In genomic region chr16:23357761-23358290, GRCh38 we compare ENCODE assay signal across 32 cellular contexts. TPM values are rescaled to one million over a fixed set of nuclear protein-coding genes. Genes with fewer than 3 reads are reported as not detected.
A peak's percentile ranks its signal among the peaks of the same experiment; 100 is the strongest.
DNase-seq lines count a peak whose midpoint lies in the region; ATAC-seq, FAIRE-seq and TF ChIP-seq lines count a peak whose summit lies in the region.
"Had no signal": no experiment of that assay in that cellular context is flagged by ENCODE, and none has a peak within 500 bp of the region (broad histone marks: within the 10 kb centered on the region; RNA-seq: fewer than 3 reads in every experiment).

No MANE protein-coding gene starts in this region.

- H3K4me3 ChIP-seq in HepG2 (replicated peaks in 1 of 3; ENCODE audit: insufficient read depth in 1 of 3, low read depth in 2 of 3, low read length in 3 of 3): no peak overlapping the region
- H3K4me3 ChIP-seq in right lobe of liver: no peak overlapping the region
- H3K4me3 ChIP-seq in testis: no peak overlapping the region
- H3K4me3 ChIP-seq: BLaER1, ovary, thoracic aorta, uterus had no signal

- POLR2A ChIA-PET in HepG2 (lab: Yijun Ruan, JAX): no interaction called here

- in situ Hi-C loops in HepG2 (cut with HindIII; ENCODE audit: extremely low pct_ligation_motif_present, low pct_unique_long_range_greater_than_20kb): no loop called here

- no peak overlapping the region for H3K9ac ChIP-seq in HepG2 (ENCODE audit: insufficient read depth, low read depth, low read length)
- H3K9ac ChIP-seq: BLaER1, SK-N-SH had no signal

- H3K4me1 ChIP-seq in HepG2 (ENCODE audit: insufficient read depth, low read length): no peaks in the 10 kb centered on the region
- no peaks in the 10 kb centered on the region for H3K4me1 ChIP-seq in right lobe of liver
- H3K4me1 ChIP-seq in testis: no peaks in the 10 kb centered on the region
- H3K4me1 ChIP-seq: BLaER1 had no signal

- TF ChIP-seq EP300 in HepG2 (IDR thresholded peaks at IDR 0.05; ENCODE audit: low read depth in 2 of 2, low read length in 2 of 2) (no peak), HepG2 (CRISPR knock-in tag; IDR thresholded peaks at IDR 0.05; ENCODE audit: borderline replicate concordance) (no peak)

- H4K20me1 ChIP-seq in HepG2 (ENCODE audit: insufficient read depth, low read length): no peaks in the 10 kb centered on the region
- H4K20me1 ChIP-seq: BLaER1 had no signal

- intact Hi-C loops in HepG2 (cut with micrococcal nuclease; ENCODE audit: unreplicated experiment): no loop called here
- intact Hi-C loops in right lobe of liver (cut with DNase I): no loop called here
- intact Hi-C loops in left colon (cut with DNase I, micrococcal nuclease): no loop called here
- intact Hi-C loops in testis (cut with DNase I; ENCODE audit: low total_unique reads): no loop called here

- H3K27me3 ChIP-seq in HepG2 (ENCODE audit: control insufficient read depth in 1 of 2, insufficient read depth in 2 of 2, low read length in 2 of 2): peaks cover 2 to 45% of the 10 kb centered on the region in 2 experiments; a peak in 4 of 5 replicates
- no peaks in the 10 kb centered on the region for H3K27me3 ChIP-seq in right lobe of liver
- no peaks in the 10 kb centered on the region for H3K27me3 ChIP-seq in testis
- H3K27me3 ChIP-seq: BLaER1, ovary, uterus had no signal

- H3K36me3 ChIP-seq in HepG2 (replicated peaks in 1 of 2; ENCODE audit: control insufficient read depth in 1 of 2, insufficient read depth in 2 of 2, low read length in 2 of 2) (no peaks in the 10 kb centered on the region), right lobe of liver (no peaks in the 10 kb centered on the region), testis (ENCODE audit: low read depth, missing control alignments) (no peaks in the 10 kb centered on the region)
- H3K36me3 ChIP-seq: BLaER1, ovary, thoracic aorta, uterus had no signal

- WGBS in HepG2 (ENCODE audit: low lambda C conversion rate): 4% methylated on average over 5 of the region's 8 CpGs
- WGBS in right lobe of liver (ENCODE audit: insufficient coverage, low coverage, low lambda C conversion rate, missing lambda C conversion rate): no CpG with 5 or more reads among the region's 8 CpGs
- WGBS in testis, 2 donors: 80 to 90% methylated on average over 8 of the region's 8 CpGs

- ATAC-seq in HepG2: 0 out of 3 replicates have a peak, but pooled peaks have one; percentile 8
- no peak for ATAC-seq in right lobe of liver
- peak; percentile 42 for ATAC-seq in left colon
- ATAC-seq in HG02938 (IDR thresholded peaks at IDR 0.05; ENCODE audit: unreplicated experiment): no peak
- ATAC-seq: activated CD8-positive, alpha-beta memory T cell treated with anti-CD3 and anti-CD28 coated beads, Interleukin-2, amount 10 ng/mL, durations not matched to agents 7 days and 5 days; activated naive CD8-positive, alpha-beta T cell treated with anti-CD3 and anti-CD28 coated beads, Interleukin-2, amount 50 U/mL, for 24 hours; activated T-cell treated with anti-CD3 and anti-CD28 coated beads, Interleukin-2, amount 50 U/mL, for 4 hours; left lobe of liver; PC-3; T-helper 17 cell had no signal

- H3K9me3 ChIP-seq in HepG2 (ENCODE audit: low read length) (no peaks in the 10 kb centered on the region), right lobe of liver (no peaks in the 10 kb centered on the region), testis (no peaks in the 10 kb centered on the region)
- H3K9me3 ChIP-seq: BLaER1, ovary, SK-N-SH, thoracic aorta, uterus had no signal

- no peak overlapping the region for H3K27ac ChIP-seq in HepG2 (ENCODE audit: extremely low read length, insufficient read depth, low read length)
- H3K27ac ChIP-seq in right lobe of liver: no peak overlapping the region
- H3K27ac ChIP-seq in testis: no peak overlapping the region
- H3K27ac ChIP-seq: BLaER1, ovary, thoracic aorta, uterus had no signal

- no peak for TF ChIP-seq POLR2A in HepG2 (IDR thresholded peaks at IDR 0.05; ENCODE audit: insufficient read depth in 1 of 2, low read depth in 2 of 2, low read length in 2 of 2)
- TF ChIP-seq POLR2A in right lobe of liver (IDR thresholded peaks at IDR 0.05): no peak
- no peak for TF ChIP-seq POLR2A in testis (IDR thresholded peaks at IDR 0.05)

- no peak for DNase-seq in HepG2 (ENCODE audit: low spot score)
- DNase-seq in right lobe of liver: no peak
- DNase-seq in NCI-H446 treated with DMSO at 0.1 percent for 48 hours (lab: John Stamatoyannopoulos, UW): peak; percentile 17
- peak; percentile 27 to 44 for DNase-seq in left colon
- no peak for DNase-seq in NCI-H1092 treated with DMSO at 0.1 percent for 48 hours (lab: John Stamatoyannopoulos, UW)
- DNase-seq in testis: no peak
- DNase-seq: ACHN; activated CD8-positive, alpha-beta memory T cell treated with anti-CD3 and anti-CD28 coated beads, Interleukin-2, amount 10 ng/mL, durations not matched to agents 7 days and 5 days; activated naive CD4-positive, alpha-beta T cell; activated naive CD8-positive, alpha-beta T cell treated with anti-CD3 and anti-CD28 coated beads, Interleukin-2, amount 50 U/mL, for 24 hours; activated T-cell treated with anti-CD3 and anti-CD28 coated beads, Interleukin-2, amount 50 U/mL, for 4 hours; DMS79 treated with DMSO at 0.1 percent for 48 hours; erythroblast; GDM1; glutamatergic neuron; NCI-H146; NCI-H2227 treated with DMSO at 0.1 percent for 48 hours; NK-92 treated with Interleukin-12 subunit alpha and Interleukin-12 subunit beta, amount 100 ng/mL, for 24 hours; ovary; PC-3; SK-N-SH; small intestine; stimulated activated naive CD4-positive, alpha-beta T cell treated with Interleukin-2 at 50 U/mL for 16 hours; T-helper 17 cell; uterus had no signal

- no peak overlapping the region for H2AFZ ChIP-seq in HepG2 (ENCODE audit: low read length)

- no peak overlapping the region for H3K4me2 ChIP-seq in HepG2 (ENCODE audit: low read depth, low read length)
- H3K4me2 ChIP-seq: BLaER1, SK-N-SH had no signal

- CTCF ChIA-PET in HepG2 (lab: Yijun Ruan, JAX; ENCODE audit: low intra/inter-chr PET ratio, low total read pairs): no interaction called here

- no peak for FAIRE-seq in HepG2 (lab: Jason Lieb, UNC)
- FAIRE-seq: small intestine had no signal

- TF ChIP-seq RAD21 in HepG2 (CRISPR knock-in tag; IDR thresholded peaks at IDR 0.05): no peak

- BruUV-seq in HepG2 (replicated peaks; lab: Mats Ljungman, UMichigan): no TSS peak

- H3K79me2 ChIP-seq in HepG2 (ENCODE audit: insufficient read depth, low read length): no peaks in the 10 kb centered on the region

- TF ChIP-seq CTCF in HepG2 (CRISPR knock-in tag; IDR thresholded peaks at IDR 0.05): no peak
- TF ChIP-seq CTCF in right lobe of liver (IDR thresholded peaks at IDR 0.05): no peak
- TF ChIP-seq CTCF in testis (IDR thresholded peaks at IDR 0.05): no peak

TF ChIP-seq in HepG2, 621 proteins besides CTCF, POLR2A, EP300 and RAD21:
- TF ChIP-seq ZBTB7A (CRISPR knock-in tag; IDR thresholded peaks at IDR 0.05): 0 out of 2 replicates have a peak, but pooled peaks have one; percentile 34
- TF ChIP-seq ZNF263 (CRISPR knock-in tag; IDR thresholded peaks at IDR 0.05): no peak

RNA-seq across cellular contexts. Expression of gene SCNN1B, which starts 55.7 kb away (rescaled TPM):
- not detected in 2 replicates for total RNA-seq in HepG2 (2016; rRNA removed; fragmentation: Illumina TruSeq; extraction: Trizol)
- total RNA-seq in HepG2 (2016; cell fraction: cytosol; rRNA removed; fragmentation: Illumina TruSeq; extraction: Trizol; ENCODE audit: low read depth): not detected in 2 replicates
- not detected in 2 replicates for total RNA-seq in HepG2 (2016; cell fraction: insoluble cytoplasmic fraction; rRNA removed; fragmentation: Illumina TruSeq; extraction: Trizol)
- total RNA-seq in HepG2 (2016; cell fraction: membrane; rRNA removed; fragmentation: Illumina TruSeq; extraction: Trizol): not detected in 2 replicates
- total RNA-seq in HepG2 (2016; cell fraction: nucleus; rRNA removed; fragmentation: Illumina TruSeq; extraction: Trizol): not detected in 2 replicates
- polyA plus RNA-seq in HepG2 (2011; rRNA removed): not detected in 2 replicates
- not detected in 2 replicates for polyA plus RNA-seq in HepG2 (2011; cell fraction: cytosol; rRNA removed)
- not detected in 2 replicates for polyA plus RNA-seq in HepG2 (2011; cell fraction: nucleus; rRNA removed)
- polyA plus RNA-seq in HepG2 (2012): not detected in 2 replicates
- polyA plus RNA-seq in HepG2 (2016; cell fraction: cytosol; fragmentation: Illumina TruSeq; extraction: Trizol; ENCODE audit: low read depth): not detected in 2 replicates
- polyA plus RNA-seq in HepG2 (2016; cell fraction: insoluble cytoplasmic fraction; fragmentation: Illumina TruSeq; extraction: Trizol; ENCODE audit: low read depth): not detected in 2 replicates
- not detected in 2 replicates for polyA plus RNA-seq in HepG2 (2016; cell fraction: membrane; fragmentation: Illumina TruSeq; extraction: Trizol; ENCODE audit: low read depth)
- not detected in 2 replicates for polyA plus RNA-seq in HepG2 (2016; cell fraction: nucleus; fragmentation: Illumina TruSeq; extraction: Trizol; ENCODE audit: insufficient read depth, low read depth)
- polyA minus RNA-seq in HepG2 (2011; rRNA and poly(A)+ RNA removed; ENCODE audit: low replicate concordance): not detected in 2 replicates
- polyA minus RNA-seq in HepG2 (2011; cell fraction: cytosol; rRNA and poly(A)+ RNA removed): not detected in 2 replicates
- not detected in 2 replicates for polyA minus RNA-seq in HepG2 (2011; cell fraction: nucleus; rRNA and poly(A)+ RNA removed)
- total RNA-seq in right lobe of liver: under 1 TPM in 2 of 6 experiments, not detected in 4; 0.12 to 0.13 TPM
- 100 to 1,000 TPM; 322 to 715 TPM for total RNA-seq in left colon
- total RNA-seq in testis: under 1 TPM; 0.31 to 0.55 TPM
- polyA plus RNA-seq in testis (ENCODE audit: insufficient read depth, low read depth, low replicate concordance): 1.1 TPM
- total RNA-seq: activated CD8-positive, alpha-beta memory T cell treated with anti-CD3 and anti-CD28 coated beads, Interleukin-2, amount 10 ng/mL, durations not matched to agents 7 days and 5 days; activated T-cell treated with anti-CD3 and anti-CD28 coated beads, Interleukin-2, amount 50 U/mL, for 4 hours; HT-29; renal cortical epithelial cell; T-helper 17 cell had no signal
- polyA plus RNA-seq: neural cell, SK-N-SH had no signal

Comparison
In these comparisons a context has a peak if more than half of its experiments do, and no peak if none do; other contexts are left out.
1. ATAC-seq: peak in HepG2 (single experiment) and left colon (single experiment); none in right lobe of liver (0 of 4) and HG02938 (single experiment).
2. DNase-seq: peak in NCI-H446 treated with DMSO at 0.1 percent for 48 hours (single experiment) and left colon (2 of 2); none in HepG2 (single experiment), right lobe of liver (0 of 3), NCI-H1092 treated with DMSO at 0.1 percent for 48 hours (single experiment) and testis (single experiment).
3. RNA of gene SCNN1B, which starts 55.7 kb away (total RNA-seq): 322 to 715 TPM in left colon; 0.31 to 0.55 TPM in testis, 0.12 to 0.13 TPM in right lobe of liver and not detected in HepG2; every median in the first group is over 100 times any median in the second.